In genomic region chr11:29518389-29519174, GRCh38 we compare ENCODE assay signal across 12 cellular contexts.
DNase-seq lines count a peak whose midpoint lies in the region; ATAC-seq, FAIRE-seq and TF ChIP-seq lines count a peak whose summit lies in the region.
"Had no signal": no experiment of that assay in that cellular context is flagged by ENCODE, and none has a peak within 500 bp of the region (broad histone marks: within the 10 kb centered on the region; RNA-seq: fewer than 3 reads in every experiment).

No MANE protein-coding gene starts in this region.

- WGBS in H1 (ENCODE audit: extremely low coverage in 1 of 2, insufficient coverage in 1 of 2, insufficient read length in 1 of 2, insufficient replicate concordance in 2 of 2, low coverage in 1 of 2, low lambda C conversion rate in 2 of 2, missing lambda C conversion rate in 1 of 2), 2 experiments: 93% methylated on average over 5 of the region's 5 CpGs; no CpG with 5 or more reads in 1 of the 2 experiments

- no peak overlapping the region for H3K4ac ChIP-seq in H1 (replicated peaks; ENCODE audit: insufficient read length, low read depth, low read length)

- no peaks in the 10 kb centered on the region for H3K79me1 ChIP-seq in H1 (ENCODE audit: low read depth, low read length)

- H3K14ac ChIP-seq in H1 (ENCODE audit: insufficient read length): no peak overlapping the region

- no peak overlapping the region for H4K5ac ChIP-seq in H1 (ENCODE audit: insufficient read length, low read depth, low read length)

- POLR2A ChIA-PET in H1 (lab: Charles Lee; ENCODE audit: partially characterized antibody): no interaction called here
- POLR2A ChIA-PET in activated CD4-positive, alpha-beta memory T cell treated with anti-CD3 and anti-CD28 coated beads for 36 hours (lab: Charles Lee): no interaction called here

- no peak overlapping the region for H3K27ac ChIP-seq in H1 (ENCODE audit: low read depth, low read length)
- H3K27ac ChIP-seq: prostate gland, VCaP had no signal

- FAIRE-seq in H1 (lab: Jason Lieb, UNC) (no peak), frontal cortex (lab: Jason Lieb, UNC) (no peak)

- H4K20me1 ChIP-seq in H1 (replicated peaks in 1 of 2; ENCODE audit: control insufficient read depth in 1 of 2, insufficient read depth in 2 of 2, low read length in 2 of 2): no peaks in the 10 kb centered on the region

- 0 out of 2 replicates have a peak overlapping the region, but pooled peaks have one; percentile 85 for H2AFZ ChIP-seq in H1 (ENCODE audit: low read length)

- no peak overlapping the region for H4K8ac ChIP-seq in H1 (ENCODE audit: extremely low read depth, insufficient read depth, low read length)

- peak; percentile 63 for ATAC-seq in GM21786 (IDR thresholded peaks at IDR 0.05; ENCODE audit: unreplicated experiment)
- no peak for ATAC-seq in HG03097 (IDR thresholded peaks at IDR 0.05; ENCODE audit: low FRiP score, unreplicated experiment)

- no peak overlapping the region for H2BK12ac ChIP-seq in H1 (ENCODE audit: low read depth, low read length)

- H2AK5ac ChIP-seq in H1 (ENCODE audit: low read depth, low read length): no peak overlapping the region

- H3K79me2 ChIP-seq in H1 (ENCODE audit: control insufficient read depth in 1 of 2, insufficient read depth in 2 of 2, low read length in 2 of 2): no peaks in the 10 kb centered on the region

- H3K18ac ChIP-seq in H1 (ENCODE audit: extremely low read depth, low read length): no peak overlapping the region

- no peak overlapping the region for H3K4me2 ChIP-seq in H1 (ENCODE audit: insufficient read depth in 1 of 2, low read depth in 2 of 2, low read length in 2 of 2)

- no peak overlapping the region for H3K27ac Mint-ChIP-seq in activated CD4-positive, alpha-beta memory T cell treated with anti-CD3 and anti-CD28 coated beads for 36 hours
- H3K27ac Mint-ChIP-seq: brain; CD8-positive, alpha-beta memory T cell had no signal

- no peak overlapping the region for H2BK120ac ChIP-seq in H1 (replicated peaks; ENCODE audit: low read depth, low read length)

- no peak overlapping the region for H2BK20ac ChIP-seq in H1 (ENCODE audit: low read length)

- no peaks in the 10 kb centered on the region for H3K36me3 Mint-ChIP-seq in activated CD4-positive, alpha-beta memory T cell treated with anti-CD3 and anti-CD28 coated beads for 36 hours
- H3K36me3 Mint-ChIP-seq: brain; CD8-positive, alpha-beta memory T cell had no signal

- H3K9me3 ChIP-seq in H1 (ENCODE audit: insufficient read depth in 2 of 2, low read depth in 1 of 2, low read length in 1 of 2): peaks cover 29 to 34% of the 10 kb centered on the region in 2 experiments
- H3K9me3 ChIP-seq: prostate gland had no signal

- H3K27me3 ChIP-seq in H1 (replicated peaks in 1 of 4; ENCODE audit: control insufficient read depth in 3 of 4, extremely low read depth in 1 of 4, insufficient read depth in 3 of 4, low read length in 3 of 4): no peaks in the 10 kb centered on the region

- no peak overlapping the region for H2BK15ac ChIP-seq in H1 (ENCODE audit: low read length)

- H3K56ac ChIP-seq in H1 (replicated peaks; ENCODE audit: insufficient read length, low read depth, low read length): no peak overlapping the region

- H3K4me1 Mint-ChIP-seq in activated CD4-positive, alpha-beta memory T cell treated with anti-CD3 and anti-CD28 coated beads for 36 hours (ENCODE audit: low read depth): no peaks in the 10 kb centered on the region
- H3K4me1 Mint-ChIP-seq: brain; CD8-positive, alpha-beta memory T cell had no signal

- DNase-seq in AML-193 (lab: John Stamatoyannopoulos, UW) (peak; percentile 83 to 92), NCI-H69 (lab: John Stamatoyannopoulos, UW) (peak; percentile 8), H1 (ENCODE audit: low read depth in 1 of 2, low spot score in 2 of 2) (peak in 1 of 2 experiments; percentile 52), frontal cortex (ENCODE audit: low spot score in 2 of 2) (no peak), NCI-H524 treated with DMSO at 0.1 percent for 48 hours (lab: John Stamatoyannopoulos, UW) (no peak)
- DNase-seq in activated CD4-positive, alpha-beta memory T cell treated with anti-CD3 and anti-CD28 coated beads for 36 hours: no peak
- DNase-seq: CD8-positive, alpha-beta memory T cell had no signal

- H3K4me3 Mint-ChIP-seq in activated CD4-positive, alpha-beta memory T cell treated with anti-CD3 and anti-CD28 coated beads for 36 hours: no peak overlapping the region
- H3K4me3 Mint-ChIP-seq: brain; CD8-positive, alpha-beta memory T cell had no signal

- no peaks in the 10 kb centered on the region for H3K23me2 ChIP-seq in H1 (ENCODE audit: low read depth, low read length)

- no peaks in the 10 kb centered on the region for H3K4me1 ChIP-seq in H1 (replicated peaks in 1 of 4; ENCODE audit: control insufficient read depth in 3 of 4, insufficient read depth in 4 of 4, low read length in 3 of 4)
- H3K4me1 ChIP-seq: prostate gland had no signal

- TF ChIP-seq POLR2A in H1 (IDR thresholded peaks at IDR 0.05; ENCODE audit: control extremely low read depth in 1 of 2, low read depth in 2 of 2, low read length in 2 of 2): no peak

- peaks cover 0 to 3% (median 0%) of the 10 kb centered on the region in 4 experiments; a peak in 1 of 8 replicates for H3K36me3 ChIP-seq in H1 (ENCODE audit: control insufficient read depth in 2 of 4, insufficient read depth in 4 of 4, low read length in 3 of 4)
- H3K36me3 ChIP-seq: prostate gland had no signal

- H4K91ac ChIP-seq in H1 (replicated peaks; ENCODE audit: insufficient read length, low read length): no peak overlapping the region

- intact Hi-C loops in activated CD4-positive, alpha-beta memory T cell treated with anti-CD3 and anti-CD28 coated beads for 36 hours (cut with micrococcal nuclease): no loop called here

- TF ChIP-seq RAD21 in H1 (IDR thresholded peaks at IDR 0.05 in 1 of 2, conservative IDR thresholded peaks at IDR 0.05 in 1 of 2; ENCODE audit: low read depth in 2 of 2, low read length in 2 of 2): peak; percentile 46 to 53

- no peak for TF ChIP-seq EP300 in H1 (IDR thresholded peaks at IDR 0.05; ENCODE audit: borderline replicate concordance in 1 of 2, low read depth in 2 of 2, low read length in 2 of 2)

- H3K27me3 Mint-ChIP-seq in activated CD4-positive, alpha-beta memory T cell treated with anti-CD3 and anti-CD28 coated beads for 36 hours: no peaks in the 10 kb centered on the region
- H3K27me3 Mint-ChIP-seq: brain; CD8-positive, alpha-beta memory T cell had no signal

- H2BK5ac ChIP-seq in H1 (ENCODE audit: low read depth, low read length): no peak overlapping the region

- TF ChIP-seq CTCF in H1 (IDR thresholded peaks at IDR 0.05; ENCODE audit: control extremely low read depth in 1 of 3, insufficient read depth in 1 of 3, low read depth in 1 of 3, low read length in 3 of 3): peak; percentile 30 to 67 (median 47)

- H3K9me3 Mint-ChIP-seq in activated CD4-positive, alpha-beta memory T cell treated with anti-CD3 and anti-CD28 coated beads for 36 hours: peaks cover 39% of the 10 kb centered on the region

- H3K23ac ChIP-seq in H1 (ENCODE audit: insufficient read length): no peak overlapping the region

- CTCF ChIA-PET in H1 (lab: Charles Lee; ENCODE audit: partially characterized antibody): interaction anchor here (0.6 to 1.6 kb wide), 14 partner anchors 8 to 625 kb away, joined by 3 to 12 read pairs (median 3); no protein-coding TSS in a partner anchor
- CTCF ChIA-PET in activated CD4-positive, alpha-beta memory T cell treated with anti-CD3 and anti-CD28 coated beads for 36 hours (lab: Charles Lee): no interaction called here

- no peak overlapping the region for H3K9ac ChIP-seq in H1 (replicated peaks in 1 of 4; ENCODE audit: extremely low read depth in 1 of 4, low read depth in 3 of 4, low read length in 3 of 4)

- no peak overlapping the region for H3K4me3 ChIP-seq in H1 (ENCODE audit: extremely low read depth in 1 of 4, insufficient read depth in 2 of 4, low read depth in 3 of 4, low read length in 4 of 4)
- H3K4me3 ChIP-seq: prostate gland had no signal

TF ChIP-seq in H1, 55 proteins besides CTCF, POLR2A, EP300 and RAD21:
- no peak for TF ChIP-seq NRF1 (IDR thresholded peaks at IDR 0.05; ENCODE audit: low read depth, low read length)
- TF ChIP-seq YY1 (IDR thresholded peaks at IDR 0.05; ENCODE audit: low read depth, low read length): 0 out of 2 replicates have a peak, but pooled peaks have one; percentile 16
- TF ChIP-seq TCF12 (IDR thresholded peaks at IDR 0.05; ENCODE audit: low read depth, low read length): peak; percentile 52; the same call in 1 of the 2 replicates
- peak; percentile 33; the same call in 1 of the 2 replicates for TF ChIP-seq POU5F1 (IDR thresholded peaks at IDR 0.05; ENCODE audit: low read depth, low read length)

Comparison
In these comparisons a context has a peak if more than half of its experiments do, and no peak if none do; other contexts are left out.
1. DNase-seq: peak in AML-193 (2 of 2) and NCI-H69 (single experiment); none in activated CD4-positive, alpha-beta memory T cell treated with anti-CD3 and anti-CD28 coated beads for 36 hours (single experiment), frontal cortex (0 of 2) and NCI-H524 treated with DMSO at 0.1 percent for 48 hours (single experiment).